16 cellular contexts compared by ENCODE assay signal in the genomic region with DNA sequence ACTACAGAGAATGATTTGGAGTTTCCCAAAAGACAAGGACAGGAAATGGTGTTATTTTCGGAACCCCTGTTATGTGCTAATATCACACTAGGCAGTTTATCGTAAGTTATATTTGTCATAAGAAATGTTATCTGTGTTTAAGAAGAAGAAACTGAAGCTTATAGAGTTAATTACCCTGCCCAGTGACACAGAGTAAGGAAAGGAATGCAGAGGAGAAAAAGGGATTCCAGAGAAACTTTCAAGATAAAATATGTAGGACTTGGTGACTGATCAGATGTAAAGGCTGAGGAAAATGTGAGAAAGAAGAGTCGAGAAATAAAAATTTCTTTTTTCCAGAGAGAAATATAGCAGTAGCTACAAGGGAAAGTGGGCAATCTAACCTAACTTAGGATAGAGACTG.
"Had no signal": no experiment of that assay in that cellular context is flagged by ENCODE, and none has a peak within 500 bp of the region (broad histone marks: within the 10 kb centered on the region; RNA-seq: fewer than 3 reads in every experiment).

No MANE protein-coding gene starts in this region.

- H3K27ac Mint-ChIP-seq: activated CD4-positive, alpha-beta T cell treated with anti-CD3 and anti-CD28 coated beads for 36 hours; activated naive CD8-positive, alpha-beta T cell treated with anti-CD3 and anti-CD28 coated beads, Interleukin-2, amount 10 ng/mL, durations not matched to agents 7 days and 5 days; dendritic cell treated with granulocyte-macrophage colony-stimulating factor and Interleukin-4, amounts not matched to agents 40 ng/mL and 50 ng/mL, for 4 days had no signal

- H3K4me1 ChIP-seq: SJSA1 had no signal

- DNase-seq: activated CD4-positive, alpha-beta T cell treated with anti-CD3 and anti-CD28 coated beads for 36 hours; activated naive CD8-positive, alpha-beta T cell treated with anti-CD3 and anti-CD28 coated beads, Interleukin-2, amount 10 ng/mL, durations not matched to agents 7 days and 5 days; central memory CD4-positive, alpha-beta T cell; effector memory CD8-positive, alpha-beta T cell; hypothalamus; midbrain; naive B cell; right cardiac atrium; SW 1271; T1000 had no signal

- H3K4me3 Mint-ChIP-seq: activated CD4-positive, alpha-beta T cell treated with anti-CD3 and anti-CD28 coated beads for 36 hours; activated naive CD8-positive, alpha-beta T cell treated with anti-CD3 and anti-CD28 coated beads, Interleukin-2, amount 10 ng/mL, durations not matched to agents 7 days and 5 days; dendritic cell treated with granulocyte-macrophage colony-stimulating factor and Interleukin-4, amounts not matched to agents 40 ng/mL and 50 ng/mL, for 4 days; effector memory CD8-positive, alpha-beta T cell; naive B cell; stimulated activated effector memory CD8-positive, alpha-beta T cell treated with anti-CD3 and anti-CD28 coated beads, Interleukin-12 subunit alpha, Interleukin-12 subunit beta, amount 100 ng/mL, for 72 hours had no signal

- H3K27me3 Mint-ChIP-seq: activated CD4-positive, alpha-beta T cell treated with anti-CD3 and anti-CD28 coated beads for 36 hours; activated naive CD8-positive, alpha-beta T cell treated with anti-CD3 and anti-CD28 coated beads, Interleukin-2, amount 10 ng/mL, durations not matched to agents 7 days and 5 days; dendritic cell treated with granulocyte-macrophage colony-stimulating factor and Interleukin-4, amounts not matched to agents 40 ng/mL and 50 ng/mL, for 4 days; effector memory CD8-positive, alpha-beta T cell; naive B cell had no signal

- H3K9me3 ChIP-seq: neutrophil, SJSA1 had no signal

- H3K4me3 ChIP-seq: SJSA1 had no signal

- H3K27me3 ChIP-seq: neutrophil, SJSA1 had no signal

- H3K27ac ChIP-seq: neutrophil, SJSA1, VCaP had no signal

- H3K4me1 Mint-ChIP-seq: activated CD4-positive, alpha-beta T cell treated with anti-CD3 and anti-CD28 coated beads for 36 hours had no signal

- H3K9me3 Mint-ChIP-seq: activated T-helper 2 cell treated with anti-CD3 and anti-CD28 coated beads, Interferon-gamma antibody, Interleukin-2, Interleukin-4, amounts not matched to agents 10 μg/mL and 5 μg/mL and 100 μg/mL, durations not matched to agents 14 hours and 24 hours and 36 hours; effector memory CD8-positive, alpha-beta T cell; stimulated activated effector memory CD8-positive, alpha-beta T cell treated with anti-CD3 and anti-CD28 coated beads, Interleukin-12 subunit alpha, Interleukin-12 subunit beta, amount 100 ng/mL, for 72 hours had no signal

- ATAC-seq: activated CD4-positive, alpha-beta T cell treated with anti-CD3 and anti-CD28 coated beads for 36 hours; effector memory CD8-positive, alpha-beta T cell; stimulated activated effector memory CD8-positive, alpha-beta T cell treated with anti-CD3 and anti-CD28 coated beads, Interleukin-12 subunit alpha, Interleukin-12 subunit beta, amount 100 ng/mL, for 72 hours had no signal
